8 cellular contexts compared by ENCODE assay signal in genomic region chr3:192772495-192772894, GRCh38. TPM values are rescaled to one million over a fixed set of nuclear protein-coding genes. Genes with fewer than 3 reads are reported as not detected.
DNase-seq lines count a peak whose midpoint lies in the region; ATAC-seq lines count a peak whose summit lies in the region.

No MANE protein-coding gene starts in this region.

- H3K4me3 ChIP-seq in right cardiac atrium (ENCODE audit: low read length), result no peak overlapping the region

- peak; percentile 69 to 76 for ATAC-seq in right cardiac atrium
- no peak for ATAC-seq in HG03097 (IDR thresholded peaks at IDR 0.05; ENCODE audit: low FRiP score, unreplicated experiment)
- no peak for ATAC-seq in HG02884 (IDR thresholded peaks at IDR 0.05; ENCODE audit: unreplicated experiment)

- H3K9me3 ChIP-seq in right cardiac atrium (ENCODE audit: control insufficient read depth, low read length), result no peaks in the 10 kb centered on the region

- 46% methylated on average over 5 of the region's 5 CpGs for WGBS in right cardiac atrium

- intact Hi-C loops in right cardiac atrium (cut with DNase I), result loop anchor here in 1 of 4 donors (10.0 kb wide), 1 partner anchor 208 kb away; no protein-coding TSS in a partner anchor

- DNase-seq in EL, result peak; percentile 49
- DNase-seq in HuH-7 (ENCODE audit: low spot score), result peak; percentile 50
- peak; percentile 13 to 46 for DNase-seq in SHP77 (lab: John Stamatoyannopoulos, UW)
- peak; percentile 28 to 65 (median 63) for DNase-seq in right cardiac atrium
- DNase-seq in retina, result no peak
- no peak for DNase-seq in DMS79 (lab: John Stamatoyannopoulos, UW)

- H3K4me1 ChIP-seq in right cardiac atrium (ENCODE audit: control insufficient read depth, insufficient read depth, low read length), result no peaks in the 10 kb centered on the region

- no peaks in the 10 kb centered on the region for H3K27me3 ChIP-seq in right cardiac atrium (ENCODE audit: control insufficient read depth, insufficient read depth)

- H3K27ac ChIP-seq in right cardiac atrium (ENCODE audit: low read length), result no peak overlapping the region

RNA-seq across cellular contexts. Expression of gene FGF12, which starts 45.2 kb away (rescaled TPM):
- total RNA-seq in right cardiac atrium, result 100 to 1,000 TPM; 315 to 354 (median 333) TPM
- polyA plus RNA-seq in right cardiac atrium, result 230 TPM

Comparison
In these comparisons a context has a peak if more than half of its experiments do, and no peak if none do; other contexts are left out.
1. DNase-seq: peak in EL (single experiment), HuH-7 (single experiment), SHP77 (2 of 2) and right cardiac atrium (3 of 3); none in retina (single experiment) and DMS79 (single experiment).
2. ATAC-seq: peak in right cardiac atrium (2 of 2); none in HG03097 (single experiment) and HG02884 (single experiment).